Comparison of ENCODE assay signal across 33 cellular contexts in the genomic region with DNA sequence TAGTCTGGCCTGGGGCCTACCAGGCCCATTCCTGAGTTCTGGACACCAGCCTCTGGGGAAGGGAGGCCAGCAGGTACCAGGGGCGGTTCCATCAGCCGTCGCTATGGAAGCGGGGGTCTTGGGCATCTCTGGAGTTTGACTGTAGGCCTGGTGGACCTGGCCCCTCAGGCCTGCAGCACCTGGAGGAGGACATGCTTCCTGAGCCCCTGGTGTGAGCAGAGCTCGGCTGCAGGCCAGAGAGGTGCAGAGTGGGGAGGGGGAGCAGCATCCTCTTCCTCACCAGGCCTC. TPM values are rescaled to one million over a fixed set of nuclear protein-coding genes. Genes with fewer than 3 reads are reported as not detected.
"Had no signal": no experiment of that assay in that cellular context is flagged by ENCODE, and none has a peak within 500 bp of the region (broad histone marks: within the 10 kb centered on the region; RNA-seq: fewer than 3 reads in every experiment).

No MANE protein-coding gene starts in this region.

- DNase-seq: activated CD4-positive, alpha-beta T cell treated with anti-CD3 and anti-CD28 coated beads, Interleukin-2, amount 10 ng/mL, durations not matched to agents 24 days and 14 days; activated CD4-positive, alpha-beta T cell treated with anti-CD3 and anti-CD28 coated beads, Interleukin-2, amount 50 U/mL, for 4 hours; activated CD8-positive, alpha-beta memory T cell treated with anti-CD3 and anti-CD28 coated beads, Interleukin-2, amount 50 U/mL, for 4 hours; activated gamma-delta T cell; activated naive CD4-positive, alpha-beta T cell treated with Interleukin-2 at 50 U/mL for 16 hours; activated naive CD8-positive, alpha-beta T cell treated with anti-CD3 and anti-CD28 coated beads, Interleukin-2, amount 10 ng/mL, durations not matched to agents 7 days and 5 days; activated T-cell treated with anti-CD3 and anti-CD28 coated beads for 4 hours; activated T-cell treated with anti-CD3 and anti-CD28 coated beads, Interleukin-2, amount 50 U/mL, for 48 hours; body of pancreas; cerebellar nuclear complex; NCI-H1092 treated with DMSO at 0.1 percent for 48 hours; NCI-H146; NCI-H187; NCI-H2029 treated with DMSO at 0.1 percent for 48 hours; NCI-H2107; NCI-H2171; NCI-H510A; NCI-H526; NCI-H748 treated with DMSO at 0.1 percent for 48 hours; PC-3; SHP77 treated with DMSO at 0.1 percent for 48 hours; SK-N-SH had no signal

- H3K4me1 ChIP-seq: breast epithelium, Peyer's patch, SJSA1 had no signal

- H3K27ac Mint-ChIP-seq: activated CD4-positive, alpha-beta T cell treated with anti-CD3 and anti-CD28 coated beads, Interleukin-2, amount 10 ng/mL, durations not matched to agents 24 days and 14 days; activated naive CD4-positive, alpha-beta T cell treated with anti-CD3 and anti-CD28 coated beads, Interleukin-2, amount 50 U/mL, for 24 hours; activated naive CD8-positive, alpha-beta T cell treated with anti-CD3 and anti-CD28 coated beads, Interleukin-2, amount 10 ng/mL, durations not matched to agents 7 days and 5 days; activated T-helper 2 cell treated with anti-CD3 and anti-CD28 coated beads, Interferon-gamma antibody, Interleukin-2, Interleukin-4, amounts not matched to agents 10 μg/mL and 5 μg/mL and 100 μg/mL, durations not matched to agents 14 hours and 24 hours and 36 hours; T-helper 1 cell treated with Interleukin-12 subunit alpha and Interleukin-12 subunit beta and Interleukin-4 antibody, amounts not matched to agents 30 μg/mL and 1 μg/mL, for 36 hours; T-helper 2 cell treated with Interferon-gamma antibody and Interleukin-4, amounts not matched to agents 5 μg/mL and 100 μg/mL, for 36 hours had no signal

- H3K27ac ChIP-seq: body of pancreas, breast epithelium, KMS-11, Peyer's patch, SJSA1 had no signal

- H3K9me3 Mint-ChIP-seq: activated CD4-positive, alpha-beta T cell treated with anti-CD3 and anti-CD28 coated beads, Interleukin-2, amount 10 ng/mL, durations not matched to agents 24 days and 14 days; activated naive CD4-positive, alpha-beta T cell treated with anti-CD3 and anti-CD28 coated beads, Interleukin-2, amount 50 U/mL, for 24 hours; activated naive CD8-positive, alpha-beta T cell treated with anti-CD3 and anti-CD28 coated beads, Interleukin-2, amount 10 ng/mL, durations not matched to agents 7 days and 5 days; activated T-helper 2 cell treated with anti-CD3 and anti-CD28 coated beads, Interferon-gamma antibody, Interleukin-2, Interleukin-4, amounts not matched to agents 10 μg/mL and 5 μg/mL and 100 μg/mL, durations not matched to agents 14 hours and 24 hours and 36 hours; T-helper 1 cell treated with Interleukin-12 subunit alpha and Interleukin-12 subunit beta and Interleukin-4 antibody, amounts not matched to agents 30 μg/mL and 1 μg/mL, for 36 hours; T-helper 2 cell treated with Interferon-gamma antibody and Interleukin-4, amounts not matched to agents 5 μg/mL and 100 μg/mL, for 36 hours had no signal

- H3K36me3 ChIP-seq: breast epithelium, Peyer's patch, SJSA1 had no signal

- H3K36me3 Mint-ChIP-seq: activated naive CD4-positive, alpha-beta T cell treated with anti-CD3 and anti-CD28 coated beads, Interleukin-2, amount 50 U/mL, for 24 hours; activated naive CD8-positive, alpha-beta T cell treated with anti-CD3 and anti-CD28 coated beads, Interleukin-2, amount 10 ng/mL, durations not matched to agents 7 days and 5 days had no signal

- H3K9me3 ChIP-seq: body of pancreas, breast epithelium, Peyer's patch, SJSA1, SK-N-SH had no signal

- H3K9me2 ChIP-seq: SK-N-SH had no signal

- H3K4me2 ChIP-seq: KMS-11, SK-N-SH had no signal

- H3K4me3 Mint-ChIP-seq: activated CD4-positive, alpha-beta T cell treated with anti-CD3 and anti-CD28 coated beads, Interleukin-2, amount 10 ng/mL, durations not matched to agents 24 days and 14 days; activated naive CD4-positive, alpha-beta T cell treated with anti-CD3 and anti-CD28 coated beads, Interleukin-2, amount 50 U/mL, for 24 hours; activated naive CD8-positive, alpha-beta T cell treated with anti-CD3 and anti-CD28 coated beads, Interleukin-2, amount 10 ng/mL, durations not matched to agents 7 days and 5 days; T-helper 1 cell treated with Interleukin-12 subunit alpha and Interleukin-12 subunit beta and Interleukin-4 antibody, amounts not matched to agents 30 μg/mL and 1 μg/mL, for 36 hours; T-helper 2 cell treated with Interferon-gamma antibody and Interleukin-4, amounts not matched to agents 5 μg/mL and 100 μg/mL, for 36 hours had no signal

- H3K9ac ChIP-seq: KMS-11, SK-N-SH had no signal

- H3K4me1 Mint-ChIP-seq: activated CD4-positive, alpha-beta T cell treated with anti-CD3 and anti-CD28 coated beads, Interleukin-2, amount 10 ng/mL, durations not matched to agents 24 days and 14 days; activated naive CD4-positive, alpha-beta T cell treated with anti-CD3 and anti-CD28 coated beads, Interleukin-2, amount 50 U/mL, for 24 hours had no signal

- H3K4me3 ChIP-seq: body of pancreas, breast epithelium, Peyer's patch, SJSA1 had no signal

- ATAC-seq: body of pancreas, PC-3 had no signal

- H3K27me3 ChIP-seq: body of pancreas, breast epithelium, Peyer's patch had no signal

RNA-seq across cellular contexts. Expression of gene MYBPH, which starts 7.8 kb away (rescaled TPM):
- total RNA-seq: activated CD4-positive, alpha-beta T cell treated with anti-CD3 and anti-CD28 coated beads, Interleukin-2, amount 10 ng/mL, durations not matched to agents 24 days and 14 days; activated naive CD8-positive, alpha-beta T cell treated with anti-CD3 and anti-CD28 coated beads, Interleukin-2, amount 10 ng/mL, durations not matched to agents 7 days and 5 days; activated T-helper 2 cell treated with anti-CD3 and anti-CD28 coated beads, Interferon-gamma antibody, Interleukin-2, Interleukin-4, amounts not matched to agents 10 μg/mL and 5 μg/mL and 100 μg/mL, durations not matched to agents 14 hours and 24 hours and 36 hours; astrocyte; body of pancreas; cardiac septum; M059J; PC-3; Peyer's patch; SJSA1 had no signal

RNA-seq across cellular contexts. Expression of gene CHI3L1, which starts 18.6 kb away (rescaled TPM):
- total RNA-seq: activated CD4-positive, alpha-beta T cell treated with anti-CD3 and anti-CD28 coated beads, Interleukin-2, amount 10 ng/mL, durations not matched to agents 24 days and 14 days; activated T-helper 2 cell treated with anti-CD3 and anti-CD28 coated beads, Interferon-gamma antibody, Interleukin-2, Interleukin-4, amounts not matched to agents 10 μg/mL and 5 μg/mL and 100 μg/mL, durations not matched to agents 14 hours and 24 hours and 36 hours; M059J; PC-3; SJSA1 had no signal
- polyA plus RNA-seq: SK-N-SH had no signal

RNA-seq across cellular contexts. Expression of gene ADORA1, which starts 40.3 kb away (rescaled TPM):
- total RNA-seq: activated CD4-positive, alpha-beta T cell treated with anti-CD3 and anti-CD28 coated beads, Interleukin-2, amount 10 ng/mL, durations not matched to agents 24 days and 14 days; activated naive CD8-positive, alpha-beta T cell treated with anti-CD3 and anti-CD28 coated beads, Interleukin-2, amount 10 ng/mL, durations not matched to agents 7 days and 5 days; activated T-helper 2 cell treated with anti-CD3 and anti-CD28 coated beads, Interferon-gamma antibody, Interleukin-2, Interleukin-4, amounts not matched to agents 10 μg/mL and 5 μg/mL and 100 μg/mL, durations not matched to agents 14 hours and 24 hours and 36 hours; SJSA1 had no signal
